Comparison of ENCODE assay signal across 22 cellular contexts in the genomic region with DNA sequence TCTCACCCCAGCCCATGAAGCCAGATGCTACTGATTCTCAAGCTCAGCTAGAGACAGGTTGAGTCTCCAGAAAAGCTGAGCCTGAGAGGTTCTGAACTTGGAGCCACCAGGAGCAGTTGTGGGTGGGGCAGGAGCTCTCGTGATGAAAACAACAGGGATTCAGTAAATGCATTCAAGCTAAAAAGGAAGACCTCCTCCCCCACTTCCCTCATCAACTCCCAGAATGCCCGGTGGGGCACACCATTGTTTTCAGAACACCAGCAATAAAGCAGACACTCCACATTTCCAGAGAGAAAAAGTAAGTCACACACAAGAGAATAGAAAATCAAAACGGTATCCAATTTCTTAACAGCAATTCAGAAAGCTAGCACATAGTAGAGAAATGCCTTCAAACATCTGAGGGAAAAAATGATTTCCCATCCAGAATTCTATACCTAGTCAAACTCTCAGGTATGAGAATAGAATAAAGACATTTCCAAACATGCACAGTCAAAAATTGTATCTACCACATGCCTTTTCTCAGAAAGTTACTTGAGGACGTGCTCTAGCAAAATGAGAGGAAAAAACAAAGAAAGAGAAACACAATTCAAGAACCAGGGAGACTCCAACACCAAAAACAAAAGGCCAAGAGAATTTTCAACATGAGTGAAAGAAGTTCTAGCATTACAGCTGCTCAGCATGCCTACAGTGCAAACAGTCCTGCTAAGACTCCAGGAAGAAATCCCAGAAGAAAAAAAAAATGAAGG.
"Had no signal": no experiment of that assay in that cellular context is flagged by ENCODE, and none has a peak within 500 bp of the region (broad histone marks: within the 10 kb centered on the region; RNA-seq: fewer than 3 reads in every experiment).

No MANE protein-coding gene starts in this region.

- H3K9me3 ChIP-seq: body of pancreas, neutrophil had no signal

- H3K27ac ChIP-seq: body of pancreas, neutrophil, parathyroid adenoma had no signal

- H3K4me1 ChIP-seq: parathyroid adenoma had no signal

- DNase-seq: activated CD4-positive, alpha-beta T cell treated with anti-CD3 and anti-CD28 coated beads, Interleukin-2, amount 10 ng/mL, durations not matched to agents 7 days and 5 days; activated CD8-positive, alpha-beta memory T cell treated with anti-CD3 and anti-CD28 coated beads, Interleukin-2, amount 50 U/mL, for 48 hours; activated gamma-delta T cell; activated naive CD8-positive, alpha-beta T cell treated with anti-CD3 and anti-CD28 coated beads for 36 hours; activated T-cell treated with anti-CD3 and anti-CD28 coated beads, Interleukin-2, amount 50 U/mL, for 72 hours; amygdala; body of pancreas; cortex of kidney; effector memory CD4-positive, alpha-beta T cell; foreskin melanocyte; mesenchymal stem cell; naive thymus-derived CD8-positive, alpha-beta T cell; small intestine; stimulated activated CD4-positive, alpha-beta T cell treated with anti-CD3 and anti-CD28 coated beads, Interleukin-4, amount 100 ng/mL, for 4 hours; stimulated activated CD8-positive, alpha-beta memory T cell treated with anti-CD3 and anti-CD28 coated beads, Interleukin-4, amount 100 ng/mL, for 48 hours; stimulated activated naive CD4-positive, alpha-beta T cell treated with Interleukin-2 at 50 U/mL for 16 hours; T-helper 17 cell had no signal

- H3K27me3 ChIP-seq: body of pancreas had no signal

- H3K27ac Mint-ChIP-seq: activated CD4-positive, alpha-beta T cell treated with anti-CD3 and anti-CD28 coated beads, Interleukin-2, amount 10 ng/mL, durations not matched to agents 7 days and 5 days; activated naive CD8-positive, alpha-beta T cell treated with anti-CD3 and anti-CD28 coated beads for 36 hours; activated T-cell treated with anti-CD3 and anti-CD28 coated beads, Interleukin-2, amount 50 U/mL, for 72 hours; T-helper 17 cell had no signal

- H3K4me3 ChIP-seq: body of pancreas had no signal

- H3K27me3 Mint-ChIP-seq: activated CD4-positive, alpha-beta T cell treated with anti-CD3 and anti-CD28 coated beads, Interleukin-2, amount 10 ng/mL, durations not matched to agents 7 days and 5 days; activated naive CD8-positive, alpha-beta T cell treated with anti-CD3 and anti-CD28 coated beads for 36 hours; T-helper 17 cell; type B pancreatic cell had no signal

- ATAC-seq: activated T-cell treated with anti-CD3 and anti-CD28 coated beads, Interleukin-2, amount 50 U/mL, for 72 hours; body of pancreas; left lobe of liver; naive thymus-derived CD8-positive, alpha-beta T cell; T-helper 17 cell had no signal

- H3K4me1 Mint-ChIP-seq: activated CD4-positive, alpha-beta T cell treated with anti-CD3 and anti-CD28 coated beads, Interleukin-2, amount 10 ng/mL, durations not matched to agents 7 days and 5 days; activated naive CD8-positive, alpha-beta T cell treated with anti-CD3 and anti-CD28 coated beads for 36 hours; T-helper 17 cell had no signal

- H3K4me3 Mint-ChIP-seq: activated CD4-positive, alpha-beta T cell treated with anti-CD3 and anti-CD28 coated beads, Interleukin-2, amount 10 ng/mL, durations not matched to agents 7 days and 5 days; activated naive CD8-positive, alpha-beta T cell treated with anti-CD3 and anti-CD28 coated beads for 36 hours; activated T-cell treated with anti-CD3 and anti-CD28 coated beads, Interleukin-2, amount 50 U/mL, for 72 hours; central memory CD8-positive, alpha-beta T cell; naive thymus-derived CD8-positive, alpha-beta T cell; T-helper 17 cell; type B pancreatic cell had no signal

- H3K36me3 ChIP-seq: neutrophil had no signal
